In the genomic region with DNA sequence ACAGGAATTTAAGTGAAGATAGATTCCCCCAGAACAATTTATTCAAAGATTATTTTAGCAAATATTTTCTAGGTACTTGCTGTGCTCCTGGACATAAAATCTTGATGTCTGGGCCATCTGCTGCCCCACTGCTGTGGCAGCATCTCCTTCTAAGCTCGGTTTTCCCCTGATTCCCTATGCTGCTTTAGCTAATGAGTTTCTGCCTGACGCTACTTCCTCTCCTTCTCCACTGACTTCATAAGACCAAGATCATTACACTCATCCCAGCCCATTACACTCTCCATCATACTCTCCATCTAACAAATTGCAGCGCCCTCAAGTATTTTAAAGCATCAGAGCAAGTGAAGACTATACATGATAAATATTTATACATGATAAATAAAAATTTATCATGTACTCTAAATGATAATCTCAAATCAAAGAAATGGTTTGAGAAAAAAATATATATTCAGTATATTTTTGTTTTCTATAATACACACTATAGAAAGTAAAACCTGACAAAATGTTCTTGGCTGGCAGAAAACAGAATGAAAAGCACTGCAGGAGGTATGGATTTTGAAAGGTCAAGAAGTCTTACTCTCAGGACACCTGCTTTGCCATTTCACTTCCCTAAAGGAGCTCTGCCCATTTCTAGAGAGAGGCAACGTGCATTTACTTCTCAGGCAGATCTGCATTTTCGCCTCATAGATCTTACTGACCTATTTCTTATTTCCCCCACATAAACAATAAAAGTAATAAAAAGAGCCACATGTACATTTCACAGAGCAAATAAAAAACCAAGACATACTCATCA, we compare ENCODE assay signal across 12 cellular contexts.
A peak's percentile ranks its signal among the peaks of the same experiment; 100 is the strongest.
DNase-seq lines count a peak whose midpoint lies in the region; ATAC-seq and TF ChIP-seq lines count a peak whose summit lies in the region.
"Had no signal": no experiment of that assay in that cellular context is flagged by ENCODE, and none has a peak within 500 bp of the region (broad histone marks: within the 10 kb centered on the region; RNA-seq: fewer than 3 reads in every experiment).

No MANE protein-coding gene starts in this region.

- no peaks in the 10 kb centered on the region for H3K27me3 ChIP-seq in uterus
- H3K27me3 ChIP-seq: thyroid gland had no signal

- DNase-seq in COLO829 (ENCODE audit: low spot score) = no peak
- no peak for DNase-seq in uterus
- no peak for DNase-seq in mucosa of descending colon
- DNase-seq: activated CD8-positive, alpha-beta memory T cell treated with anti-CD3 and anti-CD28 coated beads for 24 hours; NCI-H1092 treated with DMSO at 0.1 percent for 48 hours; thyroid gland had no signal

- ATAC-seq in GM18519 (IDR thresholded peaks at IDR 0.05; ENCODE audit: low FRiP score, unreplicated experiment) (peak; percentile 44), GM21367 (IDR thresholded peaks at IDR 0.05; ENCODE audit: unreplicated experiment) (peak; percentile 66), HG02870 (IDR thresholded peaks at IDR 0.05; ENCODE audit: unreplicated experiment) (peak; percentile 76), HG03558 (IDR thresholded peaks at IDR 0.05; ENCODE audit: extremely low read depth, unreplicated experiment) (peak; percentile 54), GM18520 (IDR thresholded peaks at IDR 0.05; ENCODE audit: unreplicated experiment) (no peak), mucosa of descending colon (no peak)
- ATAC-seq: SK-N-SH treated with all-trans-retinoic acid at 6 μM for 48 hours had no signal

- no peak overlapping the region for H3K27ac ChIP-seq in uterus
- H3K27ac ChIP-seq: thyroid gland had no signal

- H3K9me3 ChIP-seq in uterus (no peaks in the 10 kb centered on the region), mucosa of descending colon (no peaks in the 10 kb centered on the region)
- H3K9me3 ChIP-seq: thyroid gland had no signal

- TF ChIP-seq POLR2A in uterus (IDR thresholded peaks at IDR 0.05) = no peak

- H3K4me1 ChIP-seq in uterus (no peaks in the 10 kb centered on the region), mucosa of descending colon (ENCODE audit: low read depth) (no peaks in the 10 kb centered on the region)
- H3K4me1 ChIP-seq: thyroid gland had no signal

- no peak for TF ChIP-seq CTCF in uterus (IDR thresholded peaks at IDR 0.05)
- TF ChIP-seq CTCF in mucosa of descending colon (IDR thresholded peaks at IDR 0.05) = no peak

- H3K36me3 ChIP-seq in uterus (no peaks in the 10 kb centered on the region), mucosa of descending colon (ENCODE audit: low read depth) (no peaks in the 10 kb centered on the region)
- H3K36me3 ChIP-seq: thyroid gland had no signal

- no peak overlapping the region for H3K4me3 ChIP-seq in uterus
- no peak overlapping the region for H3K4me3 ChIP-seq in mucosa of descending colon
- H3K4me3 ChIP-seq: thyroid gland had no signal

- intact Hi-C loops in uterus (cut with DNase I; ENCODE audit: low total_unique reads) = no loop called here
- intact Hi-C loops in mucosa of descending colon (cut with DNase I, micrococcal nuclease) = no loop called here

Comparison
In these comparisons a context has a peak if more than half of its experiments do, and no peak if none do; other contexts are left out.
1. ATAC-seq: peak in GM18519 (single experiment), GM21367 (single experiment), HG02870 (single experiment) and HG03558 (single experiment); none in GM18520 (single experiment) and mucosa of descending colon (single experiment).